Comparison of ENCODE assay signal across 28 cellular contexts in genomic region chr12:86484473-86484872, GRCh38.
"Had no signal": no experiment of that assay in that cellular context is flagged by ENCODE, and none has a peak within 500 bp of the region (broad histone marks: within the 10 kb centered on the region; RNA-seq: fewer than 3 reads in every experiment).

No MANE protein-coding gene starts in this region.

- H3K36me3 ChIP-seq: neural progenitor cell, neutrophil, pancreas, right lobe of liver, suprapubic skin, tibial artery, upper lobe of left lung, uterus had no signal

- H3K27me3 ChIP-seq: neural progenitor cell, neutrophil, pancreas, right lobe of liver, suprapubic skin, testis, tibial artery, upper lobe of left lung, uterus had no signal

- H3K4me2 ChIP-seq: neural progenitor cell, smooth muscle cell had no signal

- H3K9ac ChIP-seq: neural progenitor cell had no signal

- DNase-seq: naive thymus-derived CD4-positive, alpha-beta T cell; natural killer cell; nucleus accumbens; psoas muscle; right cardiac atrium; right lobe of liver; stimulated activated CD4-positive, alpha-beta T cell treated with anti-CD3 and anti-CD28 coated beads, Interleukin-15, amount 100 ng/mL, for 24 hours; stimulated activated CD4-positive, alpha-beta T cell treated with anti-CD3 and anti-CD28 coated beads, Interleukin-2, amount 100 ng/mL, for 24 hours; stimulated activated CD4-positive, alpha-beta T cell treated with anti-CD3 and anti-CD28 coated beads, Interleukin-2, amount 100 ng/mL, for 48 hours; stimulated activated CD4-positive, alpha-beta T cell treated with anti-CD3 and anti-CD28 coated beads, Interleukin-4, amount 100 ng/mL, for 24 hours; stimulated activated CD8-positive, alpha-beta memory T cell treated with anti-CD3 and anti-CD28 coated beads, Interleukin-4, amount 100 ng/mL, for 48 hours; stimulated activated naive B cell treated with anti-CD40 and anti-IgM and Interleukin-4, amounts not matched to agents 10 μg/mL and 1 μg/mL and 100 μg/mL, for 72 hours; stimulated activated naive CD4-positive, alpha-beta T cell treated with Interleukin-2 at 50 U/mL for 16 hours; substantia nigra; testis; tibial artery; trophoblast cell; upper lobe of left lung; uterus had no signal

- H3K27ac ChIP-seq: neural progenitor cell, neutrophil, pancreas, psoas muscle, right lobe of liver, skin epidermis, suprapubic skin, testis, tibial artery, upper lobe of left lung, uterus had no signal

- H3K27ac Mint-ChIP-seq: naive thymus-derived CD4-positive, alpha-beta T cell; natural killer cell; nephron; neural progenitor cell; progenitor cell of endocrine pancreas; stimulated activated naive B cell treated with anti-CD40 and anti-IgM and Interleukin-4, amounts not matched to agents 10 μg/mL and 1 μg/mL and 100 μg/mL, for 72 hours; stimulated activated naive CD8-positive, alpha-beta T cell treated with anti-CD3 and anti-CD28 coated beads, Interleukin-15, Interleukin-2, amounts not matched to agents 100 ng/mL and 50 ng/mL, for 24 hours had no signal

- H3K9me3 ChIP-seq: neutrophil, pancreas, psoas muscle, right lobe of liver, testis, tibial artery, upper lobe of left lung, uterus had no signal

- H3K4me1 Mint-ChIP-seq: naive thymus-derived CD4-positive, alpha-beta T cell; natural killer cell; nephron; neural progenitor cell; stimulated activated naive B cell treated with anti-CD40 and anti-IgM and Interleukin-4, amounts not matched to agents 10 μg/mL and 1 μg/mL and 100 μg/mL, for 72 hours had no signal

- ATAC-seq: naive thymus-derived CD4-positive, alpha-beta T cell; natural killer cell; pancreas; psoas muscle; right cardiac atrium; right lobe of liver had no signal

- H3K4me1 ChIP-seq: neural progenitor cell, pancreas, psoas muscle, right lobe of liver, suprapubic skin, testis, tibial artery, upper lobe of left lung, uterus had no signal

- H3K4me3 Mint-ChIP-seq: naive thymus-derived CD4-positive, alpha-beta T cell; natural killer cell; nephron; neural progenitor cell; stimulated activated naive B cell treated with anti-CD40 and anti-IgM and Interleukin-4, amounts not matched to agents 10 μg/mL and 1 μg/mL and 100 μg/mL, for 72 hours; stimulated activated naive CD8-positive, alpha-beta T cell treated with anti-CD3 and anti-CD28 coated beads, Interleukin-15, Interleukin-2, amounts not matched to agents 100 ng/mL and 50 ng/mL, for 24 hours had no signal

- H3K4me3 ChIP-seq: neural progenitor cell, pancreas, psoas muscle, right lobe of liver, skin epidermis, smooth muscle cell, suprapubic skin, testis, tibial artery, upper lobe of left lung, uterus had no signal

- H3K27me3 Mint-ChIP-seq: naive thymus-derived CD4-positive, alpha-beta T cell; progenitor cell of endocrine pancreas; stimulated activated naive B cell treated with anti-CD40 and anti-IgM and Interleukin-4, amounts not matched to agents 10 μg/mL and 1 μg/mL and 100 μg/mL, for 72 hours; stimulated activated naive CD8-positive, alpha-beta T cell treated with anti-CD3 and anti-CD28 coated beads, Interleukin-15, Interleukin-2, amounts not matched to agents 100 ng/mL and 50 ng/mL, for 24 hours had no signal

- H2AFZ ChIP-seq: neural progenitor cell had no signal

- H3K36me3 Mint-ChIP-seq: naive thymus-derived CD4-positive, alpha-beta T cell; natural killer cell; neural progenitor cell; stimulated activated naive B cell treated with anti-CD40 and anti-IgM and Interleukin-4, amounts not matched to agents 10 μg/mL and 1 μg/mL and 100 μg/mL, for 72 hours had no signal
